In genomic region chr5:142003266-142003800, GRCh38 we compare ENCODE assay signal across 18 cellular contexts. TPM values are rescaled to one million over a fixed set of nuclear protein-coding genes. Genes with fewer than 3 reads are reported as not detected.
DNase-seq lines count a peak whose midpoint lies in the region; TF ChIP-seq lines count a peak whose summit lies in the region.
"Had no signal": no experiment of that assay in that cellular context is flagged by ENCODE, and none has a peak within 500 bp of the region (broad histone marks: within the 10 kb centered on the region; RNA-seq: fewer than 3 reads in every experiment).

No MANE protein-coding gene starts in this region.

- no peak for DNase-seq in activated naive CD4-positive, alpha-beta T cell treated with anti-CD3 and anti-CD28 coated beads for 36 hours
- no peak for DNase-seq in activated naive CD4-positive, alpha-beta T cell (lab: John Stamatoyannopoulos, UW)
- no peak for DNase-seq in activated T-helper 1 cell treated with anti-CD3 and anti-CD28 coated beads, Interleukin-12 subunit alpha, Interleukin-12 subunit beta, Interleukin-2, Interleukin-4 antibody, amounts not matched to agents 30 ng/mL and 10 ng/mL and 1 ng/mL, durations not matched to agents 14 hours and 24 hours and 36 hours (ENCODE audit: low spot score)
- DNase-seq in mammary epithelial cell: no peak
- DNase-seq in trophoblast cell: peak; percentile 57 to 70
- no peak for DNase-seq in colonic mucosa
- no peak for DNase-seq in NK-92 treated with Interleukin-12 subunit alpha and Interleukin-12 subunit beta, amount 100 ng/mL, for 24 hours (lab: John Stamatoyannopoulos, UW)
- DNase-seq: ACHN, AML-193, EL, GOT3, MV-4-11, NCI-H1436, NCI-H2081 treated with DMSO at 0.1 percent for 48 hours, NCI-H510A treated with DMSO at 0.1 percent for 48 hours, NCI-H82, PC-9 had no signal

- H3K4ac ChIP-seq in trophoblast cell (ENCODE audit: low read depth, low read length): no peak overlapping the region

- H3K18ac ChIP-seq in trophoblast cell (ENCODE audit: low read length): no peak overlapping the region

- WGBS in mammary epithelial cell (ENCODE audit: low coverage, missing lambda C conversion rate): 40% methylated on average over 2 of the region's 2 CpGs
- no CpG with 5 or more reads among the region's 2 CpGs for WGBS in trophoblast cell (ENCODE audit: extremely low coverage, insufficient coverage, insufficient read length)

- no peaks in the 10 kb centered on the region for H4K20me1 ChIP-seq in mammary epithelial cell (ENCODE audit: insufficient read depth, low read length)

- H3K27ac Mint-ChIP-seq in activated naive CD4-positive, alpha-beta T cell treated with anti-CD3 and anti-CD28 coated beads for 36 hours: peak overlapping the region; percentile 100
- H3K27ac Mint-ChIP-seq in activated T-helper 1 cell treated with anti-CD3 and anti-CD28 coated beads, Interleukin-12 subunit alpha, Interleukin-12 subunit beta, Interleukin-2, Interleukin-4 antibody, amounts not matched to agents 30 ng/mL and 10 ng/mL and 1 ng/mL, durations not matched to agents 14 hours and 24 hours and 36 hours: peak overlapping the region; percentile 78

- H3K79me1 ChIP-seq in trophoblast cell (ENCODE audit: low read length): no peaks in the 10 kb centered on the region

- no peak overlapping the region for H3K4me3 Mint-ChIP-seq in activated naive CD4-positive, alpha-beta T cell treated with anti-CD3 and anti-CD28 coated beads for 36 hours
- no peak overlapping the region for H3K4me3 Mint-ChIP-seq in activated T-helper 1 cell treated with anti-CD3 and anti-CD28 coated beads, Interleukin-12 subunit alpha, Interleukin-12 subunit beta, Interleukin-2, Interleukin-4 antibody, amounts not matched to agents 30 ng/mL and 10 ng/mL and 1 ng/mL, durations not matched to agents 14 hours and 24 hours and 36 hours
- H3K4me3 Mint-ChIP-seq: CD14-positive monocyte had no signal

- H3K4me3 ChIP-seq in mammary epithelial cell (replicated peaks in 1 of 3; ENCODE audit: insufficient read depth in 1 of 3, low read depth in 2 of 3, low read length in 3 of 3) (no peak overlapping the region), trophoblast cell (ENCODE audit: low read depth, low read length) (no peak overlapping the region), colonic mucosa (no peak overlapping the region)
- H3K4me3 ChIP-seq: PC-9 had no signal

- CTCF ChIA-PET in activated naive CD4-positive, alpha-beta T cell treated with anti-CD3 and anti-CD28 coated beads for 36 hours (lab: Charles Lee): interaction anchor here (0.9 to 5.6 kb wide), 4 partner anchors 11 to 140 kb away, joined by 3 to 51 read pairs (median 5); partner anchors contain the start of genes GNPDA1 and NDFIP1
- CTCF ChIA-PET in mammary epithelial cell (lab: Charles Lee; ENCODE audit: low non-redundant PET): no interaction called here

- in situ Hi-C loops in mammary epithelial cell (cut with MboI; ENCODE audit: low sequenced_read_pairs in 2 of 2): loop anchor here in 1 of 2 donors (5.0 to 25.0 kb wide), 2 partner anchors 139 to 534 kb away; no protein-coding TSS in a partner anchor

- H3K23ac ChIP-seq in trophoblast cell (ENCODE audit: low read length): no peak overlapping the region

- H3K27me3 Mint-ChIP-seq in activated naive CD4-positive, alpha-beta T cell treated with anti-CD3 and anti-CD28 coated beads for 36 hours (ENCODE audit: low read depth): no peaks in the 10 kb centered on the region
- H3K27me3 Mint-ChIP-seq in activated T-helper 1 cell treated with anti-CD3 and anti-CD28 coated beads, Interleukin-12 subunit alpha, Interleukin-12 subunit beta, Interleukin-2, Interleukin-4 antibody, amounts not matched to agents 30 ng/mL and 10 ng/mL and 1 ng/mL, durations not matched to agents 14 hours and 24 hours and 36 hours (ENCODE audit: insufficient read depth): no peaks in the 10 kb centered on the region

- H3K36me3 ChIP-seq in mammary epithelial cell (ENCODE audit: insufficient read depth, low read length): peaks cover 13% of the 10 kb centered on the region
- H3K36me3 ChIP-seq in trophoblast cell (ENCODE audit: control insufficient read depth in 1 of 2, insufficient read depth in 2 of 2, low read length in 2 of 2): peaks cover 20 to 46% of the 10 kb centered on the region in 2 experiments
- H3K36me3 ChIP-seq in colonic mucosa: peaks cover 5% of the 10 kb centered on the region

- H2BK12ac ChIP-seq in trophoblast cell (ENCODE audit: low read length): no peak overlapping the region

- H3K9ac ChIP-seq in mammary epithelial cell (ENCODE audit: insufficient read depth, low read length) (no peak overlapping the region), trophoblast cell (ENCODE audit: low read length) (no peak overlapping the region), colonic mucosa (ENCODE audit: low read depth in 2 of 2, low read length in 2 of 2) (no peak overlapping the region)

- H4K12ac ChIP-seq in trophoblast cell (ENCODE audit: low read depth, low read length): no peak overlapping the region

- H4K8ac ChIP-seq in trophoblast cell (ENCODE audit: low read depth, low read length): no peak overlapping the region

- no TSS peak for BruUV-seq in mammary epithelial cell (replicated peaks; lab: Mats Ljungman, UMichigan)

- H3K9me3 Mint-ChIP-seq in activated naive CD4-positive, alpha-beta T cell treated with anti-CD3 and anti-CD28 coated beads for 36 hours: peaks cover 3% of the 10 kb centered on the region
- no peaks in the 10 kb centered on the region for H3K9me3 Mint-ChIP-seq in activated T-helper 1 cell treated with anti-CD3 and anti-CD28 coated beads, Interleukin-12 subunit alpha, Interleukin-12 subunit beta, Interleukin-2, Interleukin-4 antibody, amounts not matched to agents 30 ng/mL and 10 ng/mL and 1 ng/mL, durations not matched to agents 14 hours and 24 hours and 36 hours

- no peak overlapping the region for H2AK5ac ChIP-seq in trophoblast cell (ENCODE audit: low read length)

- peaks cover 17% of the 10 kb centered on the region for H3K4me1 ChIP-seq in mammary epithelial cell (ENCODE audit: insufficient read depth, low read length)
- H3K4me1 ChIP-seq in trophoblast cell (ENCODE audit: control insufficient read depth in 1 of 2, insufficient read depth in 2 of 2, low read length in 2 of 2): no peaks in the 10 kb centered on the region
- no peaks in the 10 kb centered on the region for H3K4me1 ChIP-seq in colonic mucosa

- no peak overlapping the region for H4K91ac ChIP-seq in trophoblast cell (ENCODE audit: low read depth, low read length)

- no peak for TF ChIP-seq CTCF in mammary epithelial cell (conservative IDR thresholded peaks at IDR 0.05 in 1 of 2, IDR thresholded peaks at IDR 0.05 in 1 of 2; ENCODE audit: extremely low read depth in 1 of 2, insufficient read depth in 1 of 2, low read depth in 1 of 2, low read length in 2 of 2)
- no peak for TF ChIP-seq CTCF in colonic mucosa (IDR thresholded peaks at IDR 0.05)

- dilution Hi-C loops in mammary epithelial cell (cut with HindIII; ENCODE audit: low sequenced_read_pairs): loop anchor here (5.0 kb wide), 2 partner anchors 36 to 134 kb away; partner anchors contain the start of gene RNF14

- H3K4me1 Mint-ChIP-seq in activated naive CD4-positive, alpha-beta T cell treated with anti-CD3 and anti-CD28 coated beads for 36 hours (ENCODE audit: low read depth): peaks cover 76% of the 10 kb centered on the region
- H3K4me1 Mint-ChIP-seq in activated T-helper 1 cell treated with anti-CD3 and anti-CD28 coated beads, Interleukin-12 subunit alpha, Interleukin-12 subunit beta, Interleukin-2, Interleukin-4 antibody, amounts not matched to agents 30 ng/mL and 10 ng/mL and 1 ng/mL, durations not matched to agents 14 hours and 24 hours and 36 hours (ENCODE audit: low read depth): peaks cover 57% of the 10 kb centered on the region

- H2BK120ac ChIP-seq in trophoblast cell (ENCODE audit: insufficient read depth, low read length, poor library complexity): no peak overlapping the region

- H3K36me3 Mint-ChIP-seq in activated naive CD4-positive, alpha-beta T cell treated with anti-CD3 and anti-CD28 coated beads for 36 hours (ENCODE audit: low read depth): peaks cover 79% of the 10 kb centered on the region
- H3K36me3 Mint-ChIP-seq in activated T-helper 1 cell treated with anti-CD3 and anti-CD28 coated beads, Interleukin-12 subunit alpha, Interleukin-12 subunit beta, Interleukin-2, Interleukin-4 antibody, amounts not matched to agents 30 ng/mL and 10 ng/mL and 1 ng/mL, durations not matched to agents 14 hours and 24 hours and 36 hours (ENCODE audit: low read depth): peaks cover 66% of the 10 kb centered on the region

- H2AFZ ChIP-seq in mammary epithelial cell (ENCODE audit: low read depth, low read length) (no peak overlapping the region), trophoblast cell (ENCODE audit: insufficient read depth, low read length, poor library complexity) (no peak overlapping the region)
- H2AFZ ChIP-seq: PC-9 had no signal

- intact Hi-C loops in activated naive CD4-positive, alpha-beta T cell treated with anti-CD3 and anti-CD28 coated beads for 36 hours (cut with micrococcal nuclease): no loop called here
- intact Hi-C loops in activated T-helper 1 cell treated with anti-CD3 and anti-CD28 coated beads, Interleukin-12 subunit alpha, Interleukin-12 subunit beta, Interleukin-2, Interleukin-4 antibody, amounts not matched to agents 30 ng/mL and 10 ng/mL and 1 ng/mL, durations not matched to agents 14 hours and 24 hours and 36 hours (cut with micrococcal nuclease): no loop called here
- intact Hi-C loops in mammary epithelial cell (cut with micrococcal nuclease) (no loop called here), colonic mucosa (cut with DNase I) (no loop called here)

- H3K4me2 ChIP-seq in mammary epithelial cell (ENCODE audit: insufficient read depth, low read depth, low read length) (peak overlapping the region; percentile 59), trophoblast cell (ENCODE audit: low read length) (no peak overlapping the region)
- H3K4me2 ChIP-seq: PC-9 had no signal

- no peaks in the 10 kb centered on the region for H3K27me3 ChIP-seq in mammary epithelial cell (ENCODE audit: insufficient read depth, low read length)
- no peaks in the 10 kb centered on the region for H3K27me3 ChIP-seq in trophoblast cell (ENCODE audit: insufficient read depth, low read length)
- no peaks in the 10 kb centered on the region for H3K27me3 ChIP-seq in colonic mucosa

- no peaks in the 10 kb centered on the region for H3K79me2 ChIP-seq in mammary epithelial cell (ENCODE audit: insufficient read depth, low read length)
- H3K79me2 ChIP-seq in trophoblast cell (ENCODE audit: control insufficient read depth, insufficient read depth, low read length, poor library complexity): no peaks in the 10 kb centered on the region

- no peak overlapping the region for H2BK5ac ChIP-seq in trophoblast cell (ENCODE audit: low read depth, low read length, poor library complexity)

- no peaks in the 10 kb centered on the region for H3K9me3 ChIP-seq in mammary epithelial cell (replicated peaks; ENCODE audit: insufficient read depth, low read length)
- no peaks in the 10 kb centered on the region for H3K9me3 ChIP-seq in trophoblast cell (ENCODE audit: insufficient read depth, low read depth, low read length)
- no peaks in the 10 kb centered on the region for H3K9me3 ChIP-seq in colonic mucosa

- H3K27ac ChIP-seq in mammary epithelial cell (ENCODE audit: insufficient read depth, low read depth, low read length) (no peak overlapping the region), trophoblast cell (ENCODE audit: low read depth, low read length) (no peak overlapping the region), colonic mucosa (no peak overlapping the region)
- H3K27ac ChIP-seq: PC-9 had no signal

- H3K14ac ChIP-seq in trophoblast cell (ENCODE audit: low read length): no peak overlapping the region

RNA-seq across cellular contexts. Expression of gene GNPDA1, which starts 9.5 kb away (rescaled TPM):
- 100 to 1,000 TPM; 250 to 259 TPM for total RNA-seq in activated naive CD4-positive, alpha-beta T cell treated with anti-CD3 and anti-CD28 coated beads for 36 hours
- 87.5 and 88.4 TPM in 2 replicates for total RNA-seq in activated T-helper 1 cell treated with anti-CD3 and anti-CD28 coated beads, Interleukin-12 subunit alpha, Interleukin-12 subunit beta, Interleukin-2, Interleukin-4 antibody, amounts not matched to agents 30 ng/mL and 10 ng/mL and 1 ng/mL, durations not matched to agents 14 hours and 24 hours and 36 hours
- 10 to 100 TPM; 29.0 to 77.2 TPM for total RNA-seq in mammary epithelial cell
- polyA plus RNA-seq in mammary epithelial cell: 26.8 TPM
- polyA minus RNA-seq in mammary epithelial cell: 71.6 TPM
- polyA plus RNA-seq in trophoblast cell (2013): 30.3 and 31.0 TPM in 2 replicates
- total RNA-seq in colonic mucosa: 10 to 100 TPM; 15.5 to 19.6 TPM

RNA-seq across cellular contexts. Expression of gene RNF14, which starts 34.4 kb away (rescaled TPM):
- total RNA-seq in activated naive CD4-positive, alpha-beta T cell treated with anti-CD3 and anti-CD28 coated beads for 36 hours: 10 to 100 TPM; 29.8 to 35.6 TPM
- total RNA-seq in activated T-helper 1 cell treated with anti-CD3 and anti-CD28 coated beads, Interleukin-12 subunit alpha, Interleukin-12 subunit beta, Interleukin-2, Interleukin-4 antibody, amounts not matched to agents 30 ng/mL and 10 ng/mL and 1 ng/mL, durations not matched to agents 14 hours and 24 hours and 36 hours: 26.4 and 28.7 TPM in 2 replicates
- 10 to 100 TPM; 60.4 to 93.7 TPM for total RNA-seq in mammary epithelial cell
- 33.2 TPM for polyA plus RNA-seq in mammary epithelial cell
- polyA minus RNA-seq in mammary epithelial cell: 145 TPM
- 40.5 and 44.8 TPM in 2 replicates for polyA plus RNA-seq in trophoblast cell (2013)
- 10 to 100 TPM; 49.4 to 69.8 TPM for total RNA-seq in colonic mucosa

RNA-seq across cellular contexts. Expression of gene PCDH12, which starts 45.3 kb away (rescaled TPM):
- 1 to 10 TPM in 1 of 2 experiments, under 1 TPM in 1; 0.43 to 1.1 TPM for total RNA-seq in activated naive CD4-positive, alpha-beta T cell treated with anti-CD3 and anti-CD28 coated beads for 36 hours
- 2.2 TPM in 2 replicates for total RNA-seq in activated T-helper 1 cell treated with anti-CD3 and anti-CD28 coated beads, Interleukin-12 subunit alpha, Interleukin-12 subunit beta, Interleukin-2, Interleukin-4 antibody, amounts not matched to agents 30 ng/mL and 10 ng/mL and 1 ng/mL, durations not matched to agents 14 hours and 24 hours and 36 hours
- total RNA-seq in mammary epithelial cell (1 to 10 TPM in 1 of 2 donors, under 1 TPM in 1; 0.17 to 1.2 TPM), colonic mucosa (1 to 10 TPM; 1.1 to 1.3 TPM)
- polyA plus RNA-seq in mammary epithelial cell: 0.07 TPM
- polyA minus RNA-seq in mammary epithelial cell: 0.10 TPM
- 0.03 and 0.07 TPM in 2 replicates for polyA plus RNA-seq in trophoblast cell (2013)
- total RNA-seq: PC-9 had no signal

Comparison
In these comparisons a context has a peak if more than half of its experiments do, and no peak if none do; other contexts are left out.
1. DNase-seq: peak in trophoblast cell (2 of 2); none in activated naive CD4-positive, alpha-beta T cell treated with anti-CD3 and anti-CD28 coated beads for 36 hours (single experiment), activated naive CD4-positive, alpha-beta T cell (0 of 4), activated T-helper 1 cell treated with anti-CD3 and anti-CD28 coated beads, Interleukin-12 subunit alpha, Interleukin-12 subunit beta, Interleukin-2, Interleukin-4 antibody, amounts not matched to agents 30 ng/mL and 10 ng/mL and 1 ng/mL, durations not matched to agents 14 hours and 24 hours and 36 hours (single experiment), mammary epithelial cell (single experiment), colonic mucosa (single experiment) and NK-92 treated with Interleukin-12 subunit alpha and Interleukin-12 subunit beta, amount 100 ng/mL, for 24 hours (single experiment).